Comparison of ENCODE assay signal across 9 cellular contexts in genomic region chr4:41611881-41612871, GRCh38.
DNase-seq lines count a peak whose midpoint lies in the region; TF ChIP-seq lines count a peak whose summit lies in the region.
"Had no signal": no experiment of that assay in that cellular context is flagged by ENCODE, and none has a peak within 500 bp of the region (broad histone marks: within the 10 kb centered on the region; RNA-seq: fewer than 3 reads in every experiment).

No MANE protein-coding gene starts in this region.

- H3K36me3 ChIP-seq in testis (ENCODE audit: low read depth, missing control alignments), result no peaks in the 10 kb centered on the region

- peaks cover 3% of the 10 kb centered on the region for H3K4me1 ChIP-seq in testis

- whole genome bisulfite sequencing in testis, 2 donors, result 45 to 56% methylated on average over 13 to 14 of the region's 14 CpGs

- DNase-seq in M059J (ENCODE audit: low read depth) (peak; percentile 84), cerebellum (ENCODE audit: low spot score) (peak; percentile 36), left kidney (ENCODE audit: low read depth, low spot score) (peak; percentile 82), testis (peak; percentile 66), HK-2 (ENCODE audit: unreplicated experiment) (no peak), HuH-7 (ENCODE audit: low spot score) (no peak)
- no peak for DNase-seq in effector CD8-positive, alpha-beta T cell (lab: John Stamatoyannopoulos, UW)
- no peak for DNase-seq in stimulated activated CD4-positive, alpha-beta T cell treated with anti-CD3 and anti-CD28 coated beads, Interleukin-1b, Interleukin-23, amount 100 ng/mL, for 48 hours
- DNase-seq: activated T-cell treated with anti-CD3 and anti-CD28 coated beads, Interleukin-2, amount 50 U/mL, for 4 hours had no signal

- H3K27me3 ChIP-seq in testis, result no peaks in the 10 kb centered on the region

- TF ChIP-seq CTCF in testis (IDR thresholded peaks at IDR 0.05), result no peak

- no peak overlapping the region for H3K27ac ChIP-seq in testis

- no peaks in the 10 kb centered on the region for H3K9me3 ChIP-seq in testis

- no peak for TF ChIP-seq POLR2A in testis (IDR thresholded peaks at IDR 0.05)

- intact Hi-C loops in testis (cut with DNase I; ENCODE audit: low total_unique reads), result no loop called here

- no peak overlapping the region for H3K4me3 ChIP-seq in testis

Comparison
In these comparisons a context has a peak if more than half of its experiments do, and no peak if none do; other contexts are left out.
1. DNase-seq: peak in M059J (single experiment), cerebellum (single experiment), left kidney (single experiment) and testis (single experiment); none in HK-2 (single experiment), effector CD8-positive, alpha-beta T cell (single experiment), HuH-7 (single experiment) and stimulated activated CD4-positive, alpha-beta T cell treated with anti-CD3 and anti-CD28 coated beads, Interleukin-1b, Interleukin-23, amount 100 ng/mL, for 48 hours (single experiment).